In genomic region chr17:9484789-9485188, GRCh38 we compare ENCODE assay signal across 27 cellular contexts.
A peak's percentile ranks its signal among the peaks of the same experiment; 100 is the strongest.
DNase-seq lines count a peak whose midpoint lies in the region; TF ChIP-seq lines count a peak whose summit lies in the region.
"Had no signal": no experiment of that assay in that cellular context is flagged by ENCODE, and none has a peak within 500 bp of the region (broad histone marks: within the 10 kb centered on the region; RNA-seq: fewer than 3 reads in every experiment).

No MANE protein-coding gene starts in this region.

- H3K4me3 ChIP-seq in cardiac fibroblast (replicated peaks in 1 of 2; ENCODE audit: low read depth in 2 of 2, low read length in 2 of 2) (no peak overlapping the region), foreskin fibroblast (ENCODE audit: low read depth in 1 of 2, low read length in 2 of 2) (no peak overlapping the region)
- H3K4me3 ChIP-seq: BLaER1, neural progenitor cell, spleen, transverse colon had no signal

- DNase-seq in AG08395 (ENCODE audit: low spot score): peak; percentile 51
- peak; percentile 20 for DNase-seq in HCEC 1CT
- peak; percentile 35 to 49 for DNase-seq in cardiac fibroblast (ENCODE audit: low read depth in 2 of 2)
- DNase-seq in foreskin fibroblast: peak; percentile 34 to 68
- DNase-seq in NCI-H1105 (lab: John Stamatoyannopoulos, UW): no peak
- DNase-seq in amygdala (lab: John Stamatoyannopoulos, UW): no peak
- no peak for DNase-seq in NCI-H2029 treated with DMSO at 0.1 percent for 48 hours (lab: John Stamatoyannopoulos, UW)
- DNase-seq in NCI-H146 (lab: John Stamatoyannopoulos, UW): no peak
- DNase-seq: activated CD4-positive, alpha-beta memory T cell treated with anti-CD3 and anti-CD28 coated beads, Interleukin-2, amount 10 ng/mL, durations not matched to agents 7 days and 5 days; activated CD4-positive, CD25-positive, alpha-beta regulatory T cell treated with anti-CD3 and anti-CD28 coated beads, Interleukin-2, amount 50 U/mL, for 72 hours; activated CD8-positive, alpha-beta memory T cell treated with anti-CD3 and anti-CD28 coated beads, Interleukin-2, amount 50 U/mL, for 48 hours; anterior cingulate cortex; COR-L47; DMS53; GF-D8; left colon; mammary epithelial cell; NCI-H1105 treated with DMSO at 0.1 percent for 48 hours; NCI-H2081; NCI-H226; NCI-H748 treated with DMSO at 0.1 percent for 48 hours; right cardiac atrium; RPMI8226; spleen; transverse colon had no signal

- TF ChIP-seq CTCF in cardiac fibroblast (IDR thresholded peaks at IDR 0.05; ENCODE audit: low read depth, low read length): no peak
- TF ChIP-seq CTCF in foreskin fibroblast (IDR thresholded peaks at IDR 0.05; ENCODE audit: low read depth, low read length): no peak

Comparison
In these comparisons a context has a peak if more than half of its experiments do, and no peak if none do; other contexts are left out.
1. DNase-seq: peak in AG08395 (single experiment), HCEC 1CT (single experiment), cardiac fibroblast (2 of 2) and foreskin fibroblast (2 of 2); none in NCI-H1105 (single experiment), amygdala (0 of 56), NCI-H2029 treated with DMSO at 0.1 percent for 48 hours (single experiment) and NCI-H146 (single experiment).